1 cellular context compared by ENCODE assay signal in the genomic region with DNA sequence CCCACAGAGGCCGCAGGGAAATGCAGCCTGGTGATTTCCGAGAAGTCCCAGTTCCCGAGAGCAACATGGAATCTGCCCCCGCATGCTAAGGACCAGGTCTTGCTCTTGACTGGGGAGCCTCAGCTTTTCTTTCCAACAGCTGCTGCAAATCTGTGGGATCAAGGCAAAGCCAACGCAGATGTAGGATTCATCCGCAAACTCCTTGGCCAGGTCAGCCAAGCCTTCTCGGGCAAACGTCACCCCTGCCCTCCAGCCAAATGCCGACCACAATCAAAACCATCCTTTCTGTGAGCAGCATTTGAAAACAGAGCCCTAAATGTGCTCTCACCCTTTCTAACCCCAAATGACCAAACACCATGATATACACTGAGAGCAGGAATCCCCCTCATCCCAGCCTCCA.
TF ChIP-seq lines count a peak whose summit lies in the region.

No MANE protein-coding gene starts in this region.

TF ChIP-seq in HepG2, 621 proteins besides CTCF, POLR2A, EP300 and RAD21:
- TF ChIP-seq ZNF761 (CRISPR knock-in tag; conservative IDR thresholded peaks at IDR 0.05) (no peak), TAF15 (IDR thresholded peaks at IDR 0.05; ENCODE audit: low read depth, low read length, poor library complexity, severe bottlenecking) (no peak), SP5 (CRISPR knock-in tag; IDR thresholded peaks at IDR 0.05; ENCODE audit: borderline replicate concordance, low read depth) (no peak), ZNF547 (CRISPR knock-in tag; IDR thresholded peaks at IDR 0.05) (no peak), ZNF570 (CRISPR knock-in tag; IDR thresholded peaks at IDR 0.05; ENCODE audit: borderline replicate concordance) (no peak), ZNF891 (CRISPR knock-in tag; IDR thresholded peaks at IDR 0.05) (no peak), EEA1 (CRISPR knock-in tag; IDR thresholded peaks at IDR 0.05; ENCODE audit: borderline replicate concordance) (no peak), GATAD1 (CRISPR knock-in tag; IDR thresholded peaks at IDR 0.05) (no peak), POLR2AphosphoS5 (IDR thresholded peaks at IDR 0.05; ENCODE audit: low read depth, low read length) (no peak), JARID2 (CRISPR knock-in tag; IDR thresholded peaks at IDR 0.05; ENCODE audit: insufficient replicate concordance) (no peak), ZNF850 (CRISPR knock-in tag; conservative IDR thresholded peaks at IDR 0.05) (no peak), NCOA2 (CRISPR knock-in tag; IDR thresholded peaks at IDR 0.05) (no peak)
- TF ChIP-seq, protein P1, sequence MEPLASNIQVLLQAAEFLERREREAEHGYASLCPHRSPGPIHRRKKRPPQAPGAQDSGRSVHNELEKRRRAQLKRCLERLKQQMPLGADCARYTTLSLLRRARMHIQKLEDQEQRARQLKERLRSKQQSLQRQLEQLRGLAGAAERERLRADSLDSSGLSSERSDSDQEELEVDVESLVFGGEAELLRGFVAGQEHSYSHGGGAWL (CRISPR knock-in tag; IDR thresholded peaks at IDR 0.05): no peak
- TF ChIP-seq, protein P2, sequence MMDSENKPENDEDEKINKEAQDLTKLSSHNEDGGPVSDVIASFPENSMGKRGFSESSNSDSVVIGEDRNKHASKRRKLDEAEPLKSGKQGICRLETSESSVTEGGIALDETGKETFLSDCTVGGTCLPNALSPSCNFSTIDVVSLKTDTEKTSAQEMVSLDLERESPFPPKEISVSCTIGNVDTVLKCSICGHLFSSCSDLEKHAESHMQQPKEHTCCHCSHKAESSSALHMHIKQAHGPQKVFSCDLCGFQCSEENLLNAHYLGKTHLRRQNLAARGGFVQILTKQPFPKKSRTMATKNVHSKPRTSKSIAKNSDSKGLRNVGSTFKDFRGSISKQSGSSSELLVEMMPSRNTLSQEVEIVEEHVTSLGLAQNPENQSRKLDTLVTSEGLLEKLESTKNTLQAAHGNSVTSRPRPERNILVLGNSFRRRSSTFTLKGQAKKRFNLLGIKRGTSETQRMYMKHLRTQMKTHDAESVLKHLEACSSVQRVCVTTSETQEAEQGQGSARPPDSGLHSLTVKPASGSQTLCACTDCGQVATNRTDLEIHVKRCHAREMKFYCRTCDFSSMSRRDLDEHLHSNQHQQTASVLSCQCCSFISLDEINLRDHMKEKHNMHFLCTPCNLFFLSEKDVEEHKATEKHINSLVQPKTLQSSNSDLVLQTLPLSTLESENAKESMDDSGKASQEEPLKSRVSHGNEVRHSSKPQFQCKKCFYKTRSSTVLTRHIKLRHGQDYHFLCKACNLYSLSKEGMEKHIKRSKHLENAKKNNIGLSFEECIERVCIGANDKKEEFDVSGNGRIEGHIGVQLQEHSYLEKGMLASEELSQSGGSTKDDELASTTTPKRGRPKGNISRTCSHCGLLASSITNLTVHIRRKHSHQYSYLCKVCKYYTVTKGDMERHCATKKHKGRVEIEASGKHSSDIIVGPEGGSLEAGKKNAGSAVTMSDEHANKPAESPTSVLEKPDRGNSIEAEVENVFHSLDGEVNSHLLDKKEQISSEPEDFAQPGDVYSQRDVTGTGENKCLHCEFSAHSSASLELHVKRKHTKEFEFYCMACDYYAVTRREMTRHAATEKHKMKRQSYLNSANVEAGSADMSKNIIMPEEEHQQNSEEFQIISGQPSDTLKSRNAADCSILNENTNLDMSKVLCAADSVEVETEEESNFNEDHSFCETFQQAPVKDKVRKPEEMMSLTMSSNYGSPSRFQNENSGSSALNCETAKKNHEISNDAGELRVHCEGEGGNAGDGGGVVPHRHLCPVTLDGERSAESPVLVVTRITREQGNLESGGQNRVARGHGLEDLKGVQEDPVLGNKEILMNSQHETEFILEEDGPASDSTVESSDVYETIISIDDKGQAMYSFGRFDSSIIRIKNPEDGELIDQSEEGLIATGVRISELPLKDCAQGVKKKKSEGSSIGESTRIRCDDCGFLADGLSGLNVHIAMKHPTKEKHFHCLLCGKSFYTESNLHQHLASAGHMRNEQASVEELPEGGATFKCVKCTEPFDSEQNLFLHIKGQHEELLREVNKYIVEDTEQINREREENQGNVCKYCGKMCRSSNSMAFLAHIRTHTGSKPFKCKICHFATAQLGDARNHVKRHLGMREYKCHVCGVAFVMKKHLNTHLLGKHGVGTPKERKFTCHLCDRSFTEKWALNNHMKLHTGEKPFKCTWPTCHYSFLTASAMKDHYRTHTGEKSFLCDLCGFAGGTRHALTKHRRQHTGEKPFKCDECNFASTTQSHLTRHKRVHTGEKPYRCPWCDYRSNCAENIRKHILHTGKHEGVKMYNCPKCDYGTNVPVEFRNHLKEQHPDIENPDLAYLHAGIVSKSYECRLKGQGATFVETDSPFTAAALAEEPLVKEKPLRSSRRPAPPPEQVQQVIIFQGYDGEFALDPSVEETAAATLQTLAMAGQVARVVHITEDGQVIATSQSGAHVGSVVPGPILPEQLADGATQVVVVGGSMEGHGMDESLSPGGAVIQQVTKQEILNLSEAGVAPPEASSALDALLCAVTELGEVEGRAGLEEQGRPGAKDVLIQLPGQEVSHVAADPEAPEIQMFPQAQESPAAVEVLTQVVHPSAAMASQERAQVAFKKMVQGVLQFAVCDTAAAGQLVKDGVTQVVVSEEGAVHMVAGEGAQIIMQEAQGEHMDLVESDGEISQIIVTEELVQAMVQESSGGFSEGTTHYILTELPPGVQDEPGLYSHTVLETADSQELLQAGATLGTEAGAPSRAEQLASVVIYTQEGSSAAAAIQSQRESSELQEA (CRISPR knock-in tag; IDR thresholded peaks at IDR 0.05; ENCODE audit: not compliant biosample characterization): no peak
- TF ChIP-seq, protein P3, sequence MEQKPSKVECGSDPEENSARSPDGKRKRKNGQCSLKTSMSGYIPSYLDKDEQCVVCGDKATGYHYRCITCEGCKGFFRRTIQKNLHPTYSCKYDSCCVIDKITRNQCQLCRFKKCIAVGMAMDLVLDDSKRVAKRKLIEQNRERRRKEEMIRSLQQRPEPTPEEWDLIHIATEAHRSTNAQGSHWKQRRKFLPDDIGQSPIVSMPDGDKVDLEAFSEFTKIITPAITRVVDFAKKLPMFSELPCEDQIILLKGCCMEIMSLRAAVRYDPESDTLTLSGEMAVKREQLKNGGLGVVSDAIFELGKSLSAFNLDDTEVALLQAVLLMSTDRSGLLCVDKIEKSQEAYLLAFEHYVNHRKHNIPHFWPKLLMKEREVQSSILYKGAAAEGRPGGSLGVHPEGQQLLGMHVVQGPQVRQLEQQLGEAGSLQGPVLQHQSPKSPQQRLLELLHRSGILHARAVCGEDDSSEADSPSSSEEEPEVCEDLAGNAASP (CRISPR knock-in tag; IDR thresholded peaks at IDR 0.05; ENCODE audit: borderline replicate concordance): no peak
- TF ChIP-seq, protein P4, sequence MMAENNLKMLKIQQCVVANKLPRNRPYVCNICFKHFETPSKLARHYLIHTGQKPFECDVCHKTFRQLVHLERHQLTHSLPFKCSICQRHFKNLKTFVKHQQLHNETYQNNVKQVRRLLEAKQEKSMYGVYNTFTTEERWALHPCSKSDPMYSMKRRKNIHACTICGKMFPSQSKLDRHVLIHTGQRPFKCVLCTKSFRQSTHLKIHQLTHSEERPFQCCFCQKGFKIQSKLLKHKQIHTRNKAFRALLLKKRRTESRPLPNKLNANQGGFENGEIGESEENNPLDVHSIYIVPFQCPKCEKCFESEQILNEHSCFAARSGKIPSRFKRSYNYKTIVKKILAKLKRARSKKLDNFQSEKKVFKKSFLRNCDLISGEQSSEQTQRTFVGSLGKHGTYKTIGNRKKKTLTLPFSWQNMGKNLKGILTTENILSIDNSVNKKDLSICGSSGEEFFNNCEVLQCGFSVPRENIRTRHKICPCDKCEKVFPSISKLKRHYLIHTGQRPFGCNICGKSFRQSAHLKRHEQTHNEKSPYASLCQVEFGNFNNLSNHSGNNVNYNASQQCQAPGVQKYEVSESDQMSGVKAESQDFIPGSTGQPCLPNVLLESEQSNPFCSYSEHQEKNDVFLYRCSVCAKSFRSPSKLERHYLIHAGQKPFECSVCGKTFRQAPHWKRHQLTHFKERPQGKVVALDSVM (CRISPR knock-in tag; IDR thresholded peaks at IDR 0.05): no peak
- TF ChIP-seq, protein P5, sequence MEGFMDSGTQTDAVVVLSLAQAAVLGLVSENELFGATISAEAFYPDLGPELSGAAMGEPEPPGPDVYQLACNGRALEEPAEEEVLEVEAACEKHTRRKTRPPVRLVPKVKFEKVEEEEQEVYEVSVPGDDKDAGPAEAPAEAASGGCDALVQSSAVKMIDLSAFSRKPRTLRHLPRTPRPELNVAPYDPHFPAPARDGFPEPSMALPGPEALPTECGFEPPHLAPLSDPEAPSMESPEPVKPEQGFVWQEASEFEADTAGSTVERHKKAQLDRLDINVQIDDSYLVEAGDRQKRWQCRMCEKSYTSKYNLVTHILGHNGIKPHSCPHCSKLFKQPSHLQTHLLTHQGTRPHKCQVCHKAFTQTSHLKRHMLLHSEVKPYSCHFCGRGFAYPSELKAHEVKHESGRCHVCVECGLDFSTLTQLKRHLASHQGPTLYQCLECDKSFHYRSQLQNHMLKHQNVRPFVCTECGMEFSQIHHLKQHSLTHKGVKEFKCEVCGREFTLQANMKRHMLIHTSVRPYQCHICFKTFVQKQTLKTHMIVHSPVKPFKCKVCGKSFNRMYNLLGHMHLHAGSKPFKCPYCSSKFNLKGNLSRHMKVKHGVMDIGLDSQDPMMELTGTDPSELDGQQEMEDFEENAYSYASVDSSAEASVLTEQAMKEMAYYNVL (CRISPR knock-in tag; IDR thresholded peaks at IDR 0.05; ENCODE audit: borderline replicate concordance): no peak
